ENCODE assay signal across 1 cellular context in the genomic region with DNA sequence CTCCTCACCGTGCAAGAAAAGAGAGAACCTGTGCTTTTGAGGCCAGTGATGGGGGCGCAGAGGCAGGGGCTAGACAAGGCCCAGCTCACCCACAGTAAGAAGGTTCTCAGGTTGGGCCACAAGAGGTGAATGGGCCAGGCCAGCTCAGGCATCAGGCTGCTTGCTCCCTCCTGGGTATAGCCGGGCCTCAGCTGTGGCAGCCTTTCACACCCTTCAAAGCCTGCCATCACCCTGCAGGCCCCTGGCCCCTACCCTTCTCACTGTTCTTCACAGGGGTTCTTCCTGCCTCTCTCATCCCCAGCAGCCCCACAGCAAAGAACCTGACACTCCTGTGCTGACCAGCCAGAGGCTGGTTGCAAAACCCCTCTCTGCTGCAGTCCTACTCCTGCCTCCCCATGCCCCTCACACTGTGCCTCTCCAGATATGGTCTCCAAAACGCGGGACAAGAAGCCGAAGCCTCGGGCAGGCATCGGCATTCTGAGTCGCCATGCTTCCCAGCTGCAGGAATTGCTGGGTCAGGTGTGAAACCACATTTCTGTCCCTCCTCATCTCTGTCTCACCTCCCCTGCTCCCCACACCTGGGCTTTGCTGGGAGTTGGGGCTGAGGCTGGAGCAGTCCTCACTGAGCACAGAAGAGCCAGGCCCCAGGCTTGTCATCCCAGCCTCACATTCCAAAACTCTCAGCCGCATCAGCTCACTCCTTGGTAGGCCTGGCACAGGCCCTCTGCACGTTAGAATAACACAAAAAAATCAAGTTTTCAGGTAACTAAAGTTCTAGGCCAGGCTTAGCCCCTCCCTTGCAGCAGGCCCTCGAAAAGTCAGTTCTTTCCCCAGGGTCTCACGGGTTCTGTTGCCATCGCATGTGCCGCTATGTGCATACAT.
TF ChIP-seq lines count a peak whose summit lies in the region.

No MANE protein-coding gene starts in this region.

TF ChIP-seq in GM23338, 12 proteins besides CTCF, POLR2A, EP300 and RAD21 (continued from another document):
- TF ChIP-seq POLR2AphosphoS5 (IDR thresholded peaks at IDR 0.05; ENCODE audit: low read depth): no peak
